Comparison of ENCODE assay signal across 27 cellular contexts in the genomic region with DNA sequence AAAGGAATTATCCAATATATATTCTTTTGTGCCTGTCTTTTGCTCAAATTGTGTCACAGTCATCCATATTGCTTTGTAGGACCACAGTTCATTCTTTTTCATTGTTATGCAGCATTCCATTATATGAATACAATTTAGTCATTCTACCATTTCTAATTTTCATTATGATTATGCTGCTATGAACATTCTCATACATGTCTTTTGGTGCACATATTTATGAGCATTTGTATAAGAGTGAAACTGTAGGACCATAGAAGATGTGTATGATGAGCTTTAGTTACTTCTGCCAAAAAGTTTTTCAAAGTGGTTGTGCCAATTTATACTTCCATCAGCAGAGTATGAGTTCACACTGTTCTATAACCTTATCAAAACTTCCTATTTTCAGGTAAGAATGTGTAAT.
"Had no signal": no experiment of that assay in that cellular context is flagged by ENCODE, and none has a peak within 500 bp of the region (broad histone marks: within the 10 kb centered on the region; RNA-seq: fewer than 3 reads in every experiment).

No MANE protein-coding gene starts in this region.

- H3K9me3 Mint-ChIP-seq: effector memory CD8-positive, alpha-beta T cell; mesothelial cell of epicardium; naive B cell; nephron progenitor cell had no signal

- H3K4me2 ChIP-seq: smooth muscle cell had no signal

- H3K27me3 ChIP-seq: gastrocnemius medialis, right atrium auricular region, suprapubic skin, transverse colon, vagina had no signal

- H3K9me3 ChIP-seq: gastrocnemius medialis, mucosa of descending colon, prostate gland, right atrium auricular region, suprapubic skin, transverse colon, vagina had no signal

- H3K27ac Mint-ChIP-seq: effector memory CD8-positive, alpha-beta T cell; nephron progenitor cell had no signal

- DNase-seq: cortex of kidney; effector memory CD8-positive, alpha-beta T cell; foreskin fibroblast; gastrocnemius medialis; head of caudate nucleus; kidney; mesenchymal stem cell; mucosa of descending colon; naive B cell; nephron progenitor cell; nucleus accumbens; stimulated activated CD4-positive, alpha-beta T cell treated with anti-CD3 and anti-CD28 coated beads, Interleukin-12 subunit alpha, Interleukin-12 subunit beta, amount 100 ng/mL, for 4 hours; stimulated activated CD4-positive, alpha-beta T cell treated with anti-CD3 and anti-CD28 coated beads, Interleukin-1b, Interleukin-23, amount 100 ng/mL, for 48 hours; stimulated activated CD4-positive, alpha-beta T cell treated with anti-CD3 and anti-CD28 coated beads, Interleukin-4, amount 100 ng/mL, for 1 hour; stimulated activated CD8-positive, alpha-beta memory T cell treated with anti-CD3 and anti-CD28 coated beads, Interleukin-4, amount 100 ng/mL, for 48 hours; stimulated activated naive CD4-positive, alpha-beta T cell treated with Interleukin-2 at 50 U/mL for 16 hours; transverse colon had no signal

- H3K4me3 ChIP-seq: gastrocnemius medialis, lung, mucosa of descending colon, prostate gland, right atrium auricular region, smooth muscle cell, suprapubic skin, transverse colon, vagina had no signal

- H3K36me3 Mint-ChIP-seq: mesothelial cell of epicardium, naive B cell had no signal

- H3K4me1 ChIP-seq: prostate gland, suprapubic skin had no signal

- H3K27me3 Mint-ChIP-seq: effector memory CD8-positive, alpha-beta T cell; naive B cell had no signal

- H3K4me3 Mint-ChIP-seq: effector memory CD8-positive, alpha-beta T cell; mesothelial cell of epicardium; naive B cell; nephron progenitor cell had no signal

- H3K27ac ChIP-seq: gastrocnemius medialis, prostate gland, right atrium auricular region, suprapubic skin, transverse colon, vagina had no signal

- H3K36me3 ChIP-seq: gastrocnemius medialis, prostate gland, right atrium auricular region, suprapubic skin, transverse colon, vagina had no signal

- FAIRE-seq: endometrium, kidney had no signal

- ATAC-seq: gastrocnemius medialis, left lobe of liver, mucosa of descending colon, sciatic nerve had no signal
